ENCODE assay signal across 1 cellular context in the genomic region with DNA sequence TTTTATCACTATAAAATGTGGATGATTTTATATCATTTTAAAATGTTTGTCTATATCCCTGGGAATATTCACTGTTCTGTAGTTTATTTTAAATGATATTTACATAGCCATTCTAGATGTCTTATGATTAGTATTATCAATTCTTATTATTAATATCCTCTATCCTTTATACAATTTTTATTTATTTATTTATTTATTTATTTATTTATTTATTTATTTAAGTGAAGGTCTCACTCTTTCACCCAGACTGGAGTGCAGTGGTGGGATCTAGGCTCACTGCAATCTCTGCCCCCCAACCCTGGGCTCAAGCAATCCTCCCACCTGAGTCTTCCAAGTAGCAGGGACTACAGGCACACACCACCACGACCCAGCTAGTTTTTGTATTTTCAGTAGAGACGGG.
TF ChIP-seq lines count a peak whose summit lies in the region.

No MANE protein-coding gene starts in this region.

TF ChIP-seq in GM23338, 12 proteins besides CTCF, POLR2A, EP300 and RAD21 (continued from another document):
- TF ChIP-seq, protein P1, sequence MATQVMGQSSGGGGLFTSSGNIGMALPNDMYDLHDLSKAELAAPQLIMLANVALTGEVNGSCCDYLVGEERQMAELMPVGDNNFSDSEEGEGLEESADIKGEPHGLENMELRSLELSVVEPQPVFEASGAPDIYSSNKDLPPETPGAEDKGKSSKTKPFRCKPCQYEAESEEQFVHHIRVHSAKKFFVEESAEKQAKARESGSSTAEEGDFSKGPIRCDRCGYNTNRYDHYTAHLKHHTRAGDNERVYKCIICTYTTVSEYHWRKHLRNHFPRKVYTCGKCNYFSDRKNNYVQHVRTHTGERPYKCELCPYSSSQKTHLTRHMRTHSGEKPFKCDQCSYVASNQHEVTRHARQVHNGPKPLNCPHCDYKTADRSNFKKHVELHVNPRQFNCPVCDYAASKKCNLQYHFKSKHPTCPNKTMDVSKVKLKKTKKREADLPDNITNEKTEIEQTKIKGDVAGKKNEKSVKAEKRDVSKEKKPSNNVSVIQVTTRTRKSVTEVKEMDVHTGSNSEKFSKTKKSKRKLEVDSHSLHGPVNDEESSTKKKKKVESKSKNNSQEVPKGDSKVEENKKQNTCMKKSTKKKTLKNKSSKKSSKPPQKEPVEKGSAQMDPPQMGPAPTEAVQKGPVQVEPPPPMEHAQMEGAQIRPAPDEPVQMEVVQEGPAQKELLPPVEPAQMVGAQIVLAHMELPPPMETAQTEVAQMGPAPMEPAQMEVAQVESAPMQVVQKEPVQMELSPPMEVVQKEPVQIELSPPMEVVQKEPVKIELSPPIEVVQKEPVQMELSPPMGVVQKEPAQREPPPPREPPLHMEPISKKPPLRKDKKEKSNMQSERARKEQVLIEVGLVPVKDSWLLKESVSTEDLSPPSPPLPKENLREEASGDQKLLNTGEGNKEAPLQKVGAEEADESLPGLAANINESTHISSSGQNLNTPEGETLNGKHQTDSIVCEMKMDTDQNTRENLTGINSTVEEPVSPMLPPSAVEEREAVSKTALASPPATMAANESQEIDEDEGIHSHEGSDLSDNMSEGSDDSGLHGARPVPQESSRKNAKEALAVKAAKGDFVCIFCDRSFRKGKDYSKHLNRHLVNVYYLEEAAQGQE (IDR thresholded peaks at IDR 0.05; ENCODE audit: unreplicated experiment): no peak
- TF ChIP-seq EZH2 (IDR thresholded peaks at IDR 0.05; ENCODE audit: low read depth, unreplicated experiment) (no peak), STAT1 (IDR thresholded peaks at IDR 0.05; ENCODE audit: unreplicated experiment) (no peak), JUNB (IDR thresholded peaks at IDR 0.05; ENCODE audit: unreplicated experiment) (no peak), ZNF114 (CRISPR knock-in tag; IDR thresholded peaks at IDR 0.05) (no peak), ZNF331 (CRISPR knock-in tag; IDR thresholded peaks at IDR 0.05; ENCODE audit: low read depth) (no peak), CREB1 (CRISPR knock-in tag; IDR thresholded peaks at IDR 0.05; ENCODE audit: low read depth) (no peak)
- TF ChIP-seq, protein P2, sequence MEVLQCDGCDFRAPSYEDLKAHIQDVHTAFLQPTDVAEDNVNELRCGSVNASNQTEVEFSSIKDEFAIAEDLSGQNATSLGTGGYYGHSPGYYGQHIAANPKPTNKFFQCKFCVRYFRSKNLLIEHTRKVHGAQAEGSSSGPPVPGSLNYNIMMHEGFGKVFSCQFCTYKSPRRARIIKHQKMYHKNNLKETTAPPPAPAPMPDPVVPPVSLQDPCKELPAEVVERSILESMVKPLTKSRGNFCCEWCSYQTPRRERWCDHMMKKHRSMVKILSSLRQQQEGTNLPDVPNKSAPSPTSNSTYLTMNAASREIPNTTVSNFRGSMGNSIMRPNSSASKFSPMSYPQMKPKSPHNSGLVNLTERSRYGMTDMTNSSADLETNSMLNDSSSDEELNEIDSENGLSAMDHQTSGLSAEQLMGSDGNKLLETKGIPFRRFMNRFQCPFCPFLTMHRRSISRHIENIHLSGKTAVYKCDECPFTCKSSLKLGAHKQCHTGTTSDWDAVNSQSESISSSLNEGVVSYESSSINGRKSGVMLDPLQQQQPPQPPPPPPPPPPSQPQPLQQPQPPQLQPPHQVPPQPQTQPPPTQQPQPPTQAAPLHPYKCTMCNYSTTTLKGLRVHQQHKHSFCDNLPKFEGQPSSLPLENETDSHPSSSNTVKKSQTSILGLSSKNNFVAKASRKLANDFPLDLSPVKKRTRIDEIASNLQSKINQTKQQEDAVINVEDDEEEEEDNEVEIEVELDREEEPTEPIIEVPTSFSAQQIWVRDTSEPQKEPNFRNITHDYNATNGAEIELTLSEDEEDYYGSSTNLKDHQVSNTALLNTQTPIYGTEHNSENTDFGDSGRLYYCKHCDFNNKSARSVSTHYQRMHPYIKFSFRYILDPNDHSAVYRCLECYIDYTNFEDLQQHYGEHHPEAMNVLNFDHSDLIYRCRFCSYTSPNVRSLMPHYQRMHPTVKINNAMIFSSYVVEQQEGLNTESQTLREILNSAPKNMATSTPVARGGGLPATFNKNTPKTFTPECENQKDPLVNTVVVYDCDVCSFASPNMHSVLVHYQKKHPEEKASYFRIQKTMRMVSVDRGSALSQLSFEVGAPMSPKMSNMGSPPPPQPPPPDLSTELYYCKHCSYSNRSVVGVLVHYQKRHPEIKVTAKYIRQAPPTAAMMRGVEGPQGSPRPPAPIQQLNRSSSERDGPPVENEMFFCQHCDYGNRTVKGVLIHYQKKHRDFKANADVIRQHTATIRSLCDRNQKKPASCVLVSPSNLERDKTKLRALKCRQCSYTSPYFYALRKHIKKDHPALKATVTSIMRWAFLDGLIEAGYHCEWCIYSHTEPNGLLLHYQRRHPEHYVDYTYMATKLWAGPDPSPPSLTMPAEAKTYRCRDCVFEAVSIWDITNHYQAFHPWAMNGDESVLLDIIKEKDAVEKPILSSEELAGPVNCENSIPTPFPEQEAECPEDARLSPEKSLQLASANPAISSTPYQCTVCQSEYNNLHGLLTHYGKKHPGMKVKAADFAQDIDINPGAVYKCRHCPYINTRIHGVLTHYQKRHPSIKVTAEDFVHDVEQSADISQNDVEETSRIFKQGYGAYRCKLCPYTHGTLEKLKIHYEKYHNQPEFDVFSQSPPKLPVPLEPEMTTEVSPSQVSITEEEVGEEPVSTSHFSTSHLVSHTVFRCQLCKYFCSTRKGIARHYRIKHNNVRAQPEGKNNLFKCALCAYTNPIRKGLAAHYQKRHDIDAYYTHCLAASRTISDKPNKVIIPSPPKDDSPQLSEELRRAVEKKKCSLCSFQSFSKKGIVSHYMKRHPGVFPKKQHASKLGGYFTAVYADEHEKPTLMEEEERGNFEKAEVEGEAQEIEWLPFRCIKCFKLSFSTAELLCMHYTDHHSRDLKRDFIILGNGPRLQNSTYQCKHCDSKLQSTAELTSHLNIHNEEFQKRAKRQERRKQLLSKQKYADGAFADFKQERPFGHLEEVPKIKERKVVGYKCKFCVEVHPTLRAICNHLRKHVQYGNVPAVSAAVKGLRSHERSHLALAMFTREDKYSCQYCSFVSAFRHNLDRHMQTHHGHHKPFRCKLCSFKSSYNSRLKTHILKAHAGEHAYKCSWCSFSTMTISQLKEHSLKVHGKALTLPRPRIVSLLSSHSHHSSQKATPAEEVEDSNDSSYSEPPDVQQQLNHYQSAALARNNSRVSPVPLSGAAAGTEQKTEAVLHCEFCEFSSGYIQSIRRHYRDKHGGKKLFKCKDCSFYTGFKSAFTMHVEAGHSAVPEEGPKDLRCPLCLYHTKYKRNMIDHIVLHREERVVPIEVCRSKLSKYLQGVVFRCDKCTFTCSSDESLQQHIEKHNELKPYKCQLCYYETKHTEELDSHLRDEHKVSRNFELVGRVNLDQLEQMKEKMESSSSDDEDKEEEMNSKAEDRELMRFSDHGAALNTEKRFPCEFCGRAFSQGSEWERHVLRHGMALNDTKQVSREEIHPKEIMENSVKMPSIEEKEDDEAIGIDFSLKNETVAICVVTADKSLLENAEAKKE (CRISPR knock-in tag; IDR thresholded peaks at IDR 0.05): no peak
- TF ChIP-seq, protein P3, sequence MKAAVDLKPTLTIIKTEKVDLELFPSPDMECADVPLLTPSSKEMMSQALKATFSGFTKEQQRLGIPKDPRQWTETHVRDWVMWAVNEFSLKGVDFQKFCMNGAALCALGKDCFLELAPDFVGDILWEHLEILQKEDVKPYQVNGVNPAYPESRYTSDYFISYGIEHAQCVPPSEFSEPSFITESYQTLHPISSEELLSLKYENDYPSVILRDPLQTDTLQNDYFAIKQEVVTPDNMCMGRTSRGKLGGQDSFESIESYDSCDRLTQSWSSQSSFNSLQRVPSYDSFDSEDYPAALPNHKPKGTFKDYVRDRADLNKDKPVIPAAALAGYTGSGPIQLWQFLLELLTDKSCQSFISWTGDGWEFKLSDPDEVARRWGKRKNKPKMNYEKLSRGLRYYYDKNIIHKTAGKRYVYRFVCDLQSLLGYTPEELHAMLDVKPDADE (IDR thresholded peaks at IDR 0.05): no peak
